Comparison of ENCODE assay signal across 8 cellular contexts in the genomic region with DNA sequence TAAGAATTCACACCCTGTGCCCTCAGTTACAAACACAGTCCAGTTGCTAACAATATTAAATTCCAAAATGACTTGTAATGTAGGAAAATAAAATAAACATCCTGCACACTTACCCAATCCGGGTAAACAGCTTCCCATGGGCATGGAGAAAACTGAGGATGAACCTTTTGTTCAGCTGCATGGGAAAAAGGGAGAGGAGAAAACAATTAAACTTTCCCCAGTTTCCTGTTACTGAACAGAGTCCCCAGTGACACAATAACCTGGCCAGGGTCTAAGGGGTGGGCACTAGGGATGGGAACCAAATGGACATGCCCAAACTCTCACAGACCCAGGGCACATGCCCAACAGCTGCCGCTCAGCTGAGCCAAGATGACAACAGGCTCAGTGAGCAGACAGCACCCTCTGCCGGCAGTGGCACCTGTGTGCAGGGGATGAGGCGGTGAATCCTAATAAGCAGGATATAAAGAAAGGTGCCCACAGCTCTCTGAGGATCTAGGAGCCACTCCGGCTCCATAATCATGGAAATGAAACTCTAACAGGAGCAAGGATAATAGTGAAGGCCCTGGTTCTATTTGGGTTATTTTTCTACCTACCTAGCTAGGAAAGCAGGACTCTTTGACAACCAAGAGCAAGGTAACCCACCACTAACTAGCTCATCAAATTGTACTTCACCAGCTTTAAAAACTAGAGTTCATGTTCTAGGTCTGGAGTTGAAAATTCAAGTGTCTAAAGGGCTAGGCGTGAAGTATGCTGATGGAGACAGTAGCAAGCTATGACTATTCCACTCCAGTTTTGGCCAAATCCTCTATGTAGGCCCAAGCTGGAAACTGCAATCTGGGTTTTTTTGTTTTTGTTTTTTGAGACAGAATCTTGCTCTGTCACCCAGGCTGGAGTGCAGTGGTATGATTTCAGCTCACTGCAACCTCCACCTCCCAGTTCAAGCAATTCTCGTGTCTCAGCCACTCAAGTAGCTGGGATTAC.
DNase-seq lines count a peak whose midpoint lies in the region; ATAC-seq and TF ChIP-seq lines count a peak whose summit lies in the region.

No MANE protein-coding gene starts in this region.

- H3K36me3 ChIP-seq in WERI-Rb-1 = peaks cover 41% of the 10 kb centered on the region
- peaks cover 11% of the 10 kb centered on the region for H3K36me3 ChIP-seq in brain microvascular endothelial cell (replicated peaks)

- peak; percentile 86 for DNase-seq in AG09319 (ENCODE audit: extremely low read depth, low read depth)
- DNase-seq in NCI-H2171 treated with DMSO at 0.1 percent for 48 hours (lab: John Stamatoyannopoulos, UW) = peak; percentile 67
- DNase-seq in WERI-Rb-1 = peak; percentile 81
- DNase-seq in brain microvascular endothelial cell = peak; percentile 80
- DNase-seq in iPS-NIHi7 (ENCODE audit: extremely low spot score) = peak; percentile 92
- peak; percentile 82 for DNase-seq in smooth muscle cell of the brain vasculature (ENCODE audit: low read depth, low spot score)

- no peak overlapping the region for H3K27ac ChIP-seq in WERI-Rb-1
- peak overlapping the region; percentile 85 for H3K27ac ChIP-seq in brain microvascular endothelial cell

- in situ Hi-C loops in brain microvascular endothelial cell (cut with HindIII; ENCODE audit: low pct_ligation_motif_present, low sequenced_read_pairs) = no loop called here

- ATAC-seq in GM21576 (IDR thresholded peaks at IDR 0.05; ENCODE audit: unreplicated experiment) (peak; percentile 41), HG02588 (IDR thresholded peaks at IDR 0.05; ENCODE audit: unreplicated experiment) (no peak)

- no peaks in the 10 kb centered on the region for H3K9me3 ChIP-seq in WERI-Rb-1 (ENCODE audit: severe bottlenecking)

- no peaks in the 10 kb centered on the region for H3K27me3 ChIP-seq in WERI-Rb-1 (ENCODE audit: insufficient read depth, low read depth, severe bottlenecking)
- H3K27me3 ChIP-seq in brain microvascular endothelial cell (replicated peaks) = no peaks in the 10 kb centered on the region

- H3K4me3 ChIP-seq in WERI-Rb-1 (ENCODE audit: low read depth, low read length) (no peak overlapping the region), brain microvascular endothelial cell (ENCODE audit: low read depth, low read length) (no peak overlapping the region)

- TF ChIP-seq CTCF in AG09319 (IDR thresholded peaks at IDR 0.05; ENCODE audit: low read depth, low read length) (peak; percentile 99), WERI-Rb-1 (IDR thresholded peaks at IDR 0.05; ENCODE audit: low read depth, low read length) (peak; percentile 94), brain microvascular endothelial cell (IDR thresholded peaks at IDR 0.05; ENCODE audit: low read depth, low read length, missing control alignments) (peak; percentile 99)
